In genomic region chr10:94420516-94420915, GRCh38 we compare ENCODE assay signal across 20 cellular contexts. TPM values are rescaled to one million over a fixed set of nuclear protein-coding genes. Genes with fewer than 3 reads are reported as not detected.
"Had no signal": no experiment of that assay in that cellular context is flagged by ENCODE, and none has a peak within 500 bp of the region (broad histone marks: within the 10 kb centered on the region; RNA-seq: fewer than 3 reads in every experiment).

No MANE protein-coding gene starts in this region.

- H3K27ac ChIP-seq: hepatocyte, left ventricle myocardium inferior, ovary, right atrium auricular region, skin epidermis, tibial nerve, uterus had no signal

- DNase-seq: islet precursor cell; left ventricle myocardium inferior; midbrain; mucosa of descending colon; naive thymus-derived CD4-positive, alpha-beta T cell; ovary; stimulated activated CD4-positive, alpha-beta T cell treated with anti-CD3 and anti-CD28 coated beads, Interleukin-12 subunit alpha, Interleukin-12 subunit beta, amount 100 ng/mL, for 4 hours; stimulated activated CD4-positive, alpha-beta T cell treated with anti-CD3 and anti-CD28 coated beads, Interleukin-15, amount 100 ng/mL, for 24 hours; stimulated activated CD4-positive, alpha-beta T cell treated with anti-CD3 and anti-CD28 coated beads, Interleukin-2, amount 100 ng/mL, for 24 hours; stimulated activated CD4-positive, alpha-beta T cell treated with anti-CD3 and anti-CD28 coated beads, Interleukin-4, amount 100 ng/mL, for 1 hour; stimulated activated naive B cell treated with anti-CD40 and anti-IgM and Interleukin-4, amounts not matched to agents 10 μg/mL and 1 μg/mL and 100 μg/mL, for 72 hours; substantia nigra; uterus had no signal

- H3K27me3 ChIP-seq: hepatocyte, ovary, right atrium auricular region, tibial nerve, uterus had no signal

- H3K4me3 ChIP-seq: hepatocyte, left ventricle myocardium inferior, lung, mucosa of descending colon, ovary, right atrium auricular region, skin epidermis, tibial nerve, uterus had no signal

- H3K4me1 ChIP-seq: right atrium auricular region, uterus had no signal

- H3K36me3 ChIP-seq: left ventricle myocardium inferior, ovary, right atrium auricular region, tibial nerve, uterus had no signal

- H2AFZ ChIP-seq: hepatocyte had no signal

- ATAC-seq: mucosa of descending colon; naive thymus-derived CD4-positive, alpha-beta T cell; natural killer cell treated with Interleukin-12 subunit alpha and Interleukin-12 subunit beta and Interleukin-15 and Interleukin-18, amount 100 ng/mL, for 72 hours; sciatic nerve had no signal

- H3K9me3 ChIP-seq: ovary had no signal

- H3K4me2 ChIP-seq: hepatocyte had no signal

RNA-seq across cellular contexts. Expression of gene TBC1D12, which starts 18.2 kb away (rescaled TPM):
- polyA plus RNA-seq: naive thymus-derived CD4-positive, alpha-beta T cell had no signal
